ENCODE assay signal across 14 cellular contexts in genomic region chr6:146870765-146871164, GRCh38.
DNase-seq lines count a peak whose midpoint lies in the region; ATAC-seq lines count a peak whose summit lies in the region.
"Had no signal": no experiment of that assay in that cellular context is flagged by ENCODE, and none has a peak within 500 bp of the region (broad histone marks: within the 10 kb centered on the region; RNA-seq: fewer than 3 reads in every experiment).

No MANE protein-coding gene starts in this region.

- no peak overlapping the region for H3K4me3 Mint-ChIP-seq in stimulated activated effector memory CD8-positive, alpha-beta T cell treated with anti-CD3 and anti-CD28 coated beads, Interleukin-12 subunit alpha, Interleukin-12 subunit beta, amount 100 ng/mL, for 72 hours
- H3K4me3 Mint-ChIP-seq: activated T-helper 1 cell treated with anti-CD3 and anti-CD28 coated beads, Interleukin-12 subunit alpha, Interleukin-12 subunit beta, Interleukin-2, Interleukin-4 antibody, amounts not matched to agents 30 ng/mL and 10 ng/mL and 1 ng/mL, durations not matched to agents 14 hours and 24 hours and 36 hours had no signal

- no peaks in the 10 kb centered on the region for H3K36me3 Mint-ChIP-seq in stimulated activated effector memory CD8-positive, alpha-beta T cell treated with anti-CD3 and anti-CD28 coated beads, Interleukin-12 subunit alpha, Interleukin-12 subunit beta, amount 100 ng/mL, for 72 hours

- peak; percentile 42 for DNase-seq in NOMO-1 treated with DMSO at 0.1 percent for 48 hours (lab: John Stamatoyannopoulos, UW; ENCODE audit: unreplicated experiment)
- DNase-seq in NOMO-1 treated with dmso at 0.1 percent for 144 hours (lab: John Stamatoyannopoulos, UW; ENCODE audit: unreplicated experiment) = no peak
- DNase-seq in stimulated activated effector memory CD8-positive, alpha-beta T cell treated with anti-CD3 and anti-CD28 coated beads, Interleukin-12 subunit alpha, Interleukin-12 subunit beta, amount 100 ng/mL, for 72 hours (ENCODE audit: low spot score in 2 of 2) = no peak
- no peak for DNase-seq in NK-92 treated with Interleukin-12 subunit alpha and Interleukin-12 subunit beta, amount 100 ng/mL, for 24 hours (lab: John Stamatoyannopoulos, UW)
- no peak for DNase-seq in T-helper 1 cell
- DNase-seq in cerebellum (ENCODE audit: low spot score) = no peak
- DNase-seq: erythroblast; Kasumi-1; NCI-H2171; stimulated activated CD4-positive, alpha-beta T cell treated with anti-CD3 and anti-CD28 coated beads, Interleukin-4, amount 100 ng/mL, for 24 hours; WERI-Rb-1 had no signal

- H3K27ac Mint-ChIP-seq in stimulated activated effector memory CD8-positive, alpha-beta T cell treated with anti-CD3 and anti-CD28 coated beads, Interleukin-12 subunit alpha, Interleukin-12 subunit beta, amount 100 ng/mL, for 72 hours = no peak overlapping the region
- H3K27ac Mint-ChIP-seq: activated T-helper 1 cell treated with anti-CD3 and anti-CD28 coated beads, Interleukin-12 subunit alpha, Interleukin-12 subunit beta, Interleukin-2, Interleukin-4 antibody, amounts not matched to agents 30 ng/mL and 10 ng/mL and 1 ng/mL, durations not matched to agents 14 hours and 24 hours and 36 hours had no signal

- H3K9me3 Mint-ChIP-seq in stimulated activated effector memory CD8-positive, alpha-beta T cell treated with anti-CD3 and anti-CD28 coated beads, Interleukin-12 subunit alpha, Interleukin-12 subunit beta, amount 100 ng/mL, for 72 hours = no peaks in the 10 kb centered on the region
- H3K9me3 Mint-ChIP-seq: activated T-helper 1 cell treated with anti-CD3 and anti-CD28 coated beads, Interleukin-12 subunit alpha, Interleukin-12 subunit beta, Interleukin-2, Interleukin-4 antibody, amounts not matched to agents 30 ng/mL and 10 ng/mL and 1 ng/mL, durations not matched to agents 14 hours and 24 hours and 36 hours had no signal

- H3K4me1 Mint-ChIP-seq in stimulated activated effector memory CD8-positive, alpha-beta T cell treated with anti-CD3 and anti-CD28 coated beads, Interleukin-12 subunit alpha, Interleukin-12 subunit beta, amount 100 ng/mL, for 72 hours = no peaks in the 10 kb centered on the region

- ATAC-seq in GM21737 (IDR thresholded peaks at IDR 0.05; ENCODE audit: unreplicated experiment) (peak; percentile 85), HG03354 (IDR thresholded peaks at IDR 0.05; ENCODE audit: poor library complexity, severe bottlenecking, unreplicated experiment) (peak; percentile 85)
- peak; percentile 78 for ATAC-seq in stimulated activated effector memory CD8-positive, alpha-beta T cell treated with anti-CD3 and anti-CD28 coated beads, Interleukin-12 subunit alpha, Interleukin-12 subunit beta, amount 100 ng/mL, for 72 hours
